Comparison of ENCODE assay signal across 14 cellular contexts in genomic region chr7:135761751-135762488, GRCh38. TPM values are rescaled to one million over a fixed set of nuclear protein-coding genes. Genes with fewer than 3 reads are reported as not detected.
DNase-seq lines count a peak whose midpoint lies in the region; ATAC-seq and TF ChIP-seq lines count a peak whose summit lies in the region.
"Had no signal": no experiment of that assay in that cellular context is flagged by ENCODE, and none has a peak within 500 bp of the region (broad histone marks: within the 10 kb centered on the region; RNA-seq: fewer than 3 reads in every experiment).

No MANE protein-coding gene starts in this region.

- peak overlapping the region; percentile 66 to 90 (median 84) for H3K4me2 ChIP-seq in BLaER1 treated with 17β-estradiol and CSF1 and Interleukin-3, amounts not matched to agents 10 nM and 100 nM

- no peaks in the 10 kb centered on the region for H3K27me3 Mint-ChIP-seq in mesothelial cell of epicardium (ENCODE audit: low read depth)

- H3K4me3 ChIP-seq in BLaER1 treated with 17β-estradiol and CSF1 and Interleukin-3, amounts not matched to agents 10 nM and 100 nM = peak overlapping the region in 4 of 10 experiments; percentile 4 to 39 (median 33); a peak in 5 of 20 replicates
- H3K4me3 ChIP-seq in HAP-1 = no peak overlapping the region

- no peak for TF ChIP-seq CTCF in mesothelial cell of epicardium (IDR thresholded peaks at IDR 0.05; ENCODE audit: unreplicated experiment)

- peak overlapping the region; percentile 18 for H3K27ac Mint-ChIP-seq in mesothelial cell of epicardium
- H3K27ac Mint-ChIP-seq: memory B cell; stimulated activated naive CD8-positive, alpha-beta T cell treated with anti-CD3 and anti-CD28 coated beads, Interleukin-15, Interleukin-2, amounts not matched to agents 100 ng/mL and 50 ng/mL, for 24 hours had no signal

- peaks cover 0 to 8% (median 0%) of the 10 kb centered on the region in 11 experiments; a peak in 3 of 22 replicates for H3K9me3 ChIP-seq in BLaER1 treated with 17β-estradiol and CSF1 and Interleukin-3, amounts not matched to agents 10 nM and 100 nM (replicated peaks in 1 of 11)
- H3K9me3 ChIP-seq in HAP-1 = no peaks in the 10 kb centered on the region

- no peaks in the 10 kb centered on the region for H3K9me3 Mint-ChIP-seq in mesothelial cell of epicardium
- H3K9me3 Mint-ChIP-seq: stimulated activated naive CD8-positive, alpha-beta T cell treated with anti-CD3 and anti-CD28 coated beads, Interleukin-15, Interleukin-2, amounts not matched to agents 100 ng/mL and 50 ng/mL, for 24 hours had no signal

- in situ Hi-C loops in HAP-1 (cut with MboI; ENCODE audit: low sequenced_read_pairs) = no loop called here

- H3K4me3 Mint-ChIP-seq in mesothelial cell of epicardium = no peak overlapping the region
- H3K4me3 Mint-ChIP-seq: memory B cell; stimulated activated naive CD8-positive, alpha-beta T cell treated with anti-CD3 and anti-CD28 coated beads, Interleukin-15, Interleukin-2, amounts not matched to agents 100 ng/mL and 50 ng/mL, for 24 hours had no signal

- H3K4me1 Mint-ChIP-seq in mesothelial cell of epicardium = peaks cover 31% of the 10 kb centered on the region

- no peaks in the 10 kb centered on the region for H3K36me3 ChIP-seq in BLaER1 treated with 17β-estradiol and CSF1 and Interleukin-3, amounts not matched to agents 10 nM and 100 nM
- no peaks in the 10 kb centered on the region for H3K36me3 ChIP-seq in HAP-1 (replicated peaks)

- H3K27me3 ChIP-seq in BLaER1 treated with 17β-estradiol and CSF1 and Interleukin-3, amounts not matched to agents 10 nM and 100 nM = no peaks in the 10 kb centered on the region
- no peaks in the 10 kb centered on the region; the same call in 1 of the 2 replicates for H3K27me3 ChIP-seq in HAP-1 (ENCODE audit: low read depth)

- DNase-seq in dermis blood vessel endothelial cell (peak; percentile 43), mesothelial cell of epicardium (ENCODE audit: low spot score in 2 of 2, unreplicated experiment in 2 of 2) (no peak), HAP-1 (ENCODE audit: low spot score in 2 of 2) (no peak), NCI-H345 treated with DMSO at 0.1 percent for 48 hours (lab: John Stamatoyannopoulos, UW; ENCODE audit: unreplicated experiment) (no peak)
- no peak for DNase-seq in stimulated activated CD4-positive, alpha-beta T cell treated with anti-CD3 and anti-CD28 coated beads, Interleukin-2, amount 100 ng/mL, for 48 hours
- DNase-seq: activated T-cell treated with anti-CD3 and anti-CD28 coated beads, Interleukin-2, amount 50 U/mL, for 48 hours; COR-L47; effector CD8-positive, alpha-beta T cell; NCI-H2107 had no signal

- H3K36me3 Mint-ChIP-seq in mesothelial cell of epicardium = peaks cover under 1% of the 10 kb centered on the region

- ATAC-seq in HG03432 (IDR thresholded peaks at IDR 0.05; ENCODE audit: unreplicated experiment) = no peak

- H3K9ac ChIP-seq in BLaER1 treated with 17β-estradiol and CSF1 and Interleukin-3, amounts not matched to agents 10 nM and 100 nM = peak overlapping the region; percentile 12 to 73 (median 55); a peak in 19 of 22 replicates

- no peaks in the 10 kb centered on the region for H4K20me1 ChIP-seq in BLaER1 treated with 17β-estradiol and CSF1 and Interleukin-3, amounts not matched to agents 10 nM and 100 nM

- H3K4me1 ChIP-seq in BLaER1 treated with 17β-estradiol and CSF1 and Interleukin-3, amounts not matched to agents 10 nM and 100 nM = peaks cover 12 to 22% (median 18%) of the 10 kb centered on the region in 10 experiments
- H3K4me1 ChIP-seq in HAP-1 = no peaks in the 10 kb centered on the region

- H3K27ac ChIP-seq in BLaER1 treated with 17β-estradiol and CSF1 and Interleukin-3, amounts not matched to agents 10 nM and 100 nM = peak overlapping the region; percentile 18 to 84 (median 63); a peak in 20 of 22 replicates

TF ChIP-seq in PFSK-1, 5 proteins besides CTCF, POLR2A, EP300 and RAD21:
- peak; percentile 44 for TF ChIP-seq FOXP2 (optimal IDR thresholded peaks at IDR 0.05; ENCODE audit: borderline replicate concordance, extremely low read depth, extremely low read length, insufficient read depth)
- TF ChIP-seq TAF1 (IDR thresholded peaks at IDR 0.05; ENCODE audit: borderline replicate concordance, insufficient read depth, low read length) = 0 out of 2 replicates have a peak, but pooled peaks have one; percentile 22
- TF ChIP-seq, protein P1, sequence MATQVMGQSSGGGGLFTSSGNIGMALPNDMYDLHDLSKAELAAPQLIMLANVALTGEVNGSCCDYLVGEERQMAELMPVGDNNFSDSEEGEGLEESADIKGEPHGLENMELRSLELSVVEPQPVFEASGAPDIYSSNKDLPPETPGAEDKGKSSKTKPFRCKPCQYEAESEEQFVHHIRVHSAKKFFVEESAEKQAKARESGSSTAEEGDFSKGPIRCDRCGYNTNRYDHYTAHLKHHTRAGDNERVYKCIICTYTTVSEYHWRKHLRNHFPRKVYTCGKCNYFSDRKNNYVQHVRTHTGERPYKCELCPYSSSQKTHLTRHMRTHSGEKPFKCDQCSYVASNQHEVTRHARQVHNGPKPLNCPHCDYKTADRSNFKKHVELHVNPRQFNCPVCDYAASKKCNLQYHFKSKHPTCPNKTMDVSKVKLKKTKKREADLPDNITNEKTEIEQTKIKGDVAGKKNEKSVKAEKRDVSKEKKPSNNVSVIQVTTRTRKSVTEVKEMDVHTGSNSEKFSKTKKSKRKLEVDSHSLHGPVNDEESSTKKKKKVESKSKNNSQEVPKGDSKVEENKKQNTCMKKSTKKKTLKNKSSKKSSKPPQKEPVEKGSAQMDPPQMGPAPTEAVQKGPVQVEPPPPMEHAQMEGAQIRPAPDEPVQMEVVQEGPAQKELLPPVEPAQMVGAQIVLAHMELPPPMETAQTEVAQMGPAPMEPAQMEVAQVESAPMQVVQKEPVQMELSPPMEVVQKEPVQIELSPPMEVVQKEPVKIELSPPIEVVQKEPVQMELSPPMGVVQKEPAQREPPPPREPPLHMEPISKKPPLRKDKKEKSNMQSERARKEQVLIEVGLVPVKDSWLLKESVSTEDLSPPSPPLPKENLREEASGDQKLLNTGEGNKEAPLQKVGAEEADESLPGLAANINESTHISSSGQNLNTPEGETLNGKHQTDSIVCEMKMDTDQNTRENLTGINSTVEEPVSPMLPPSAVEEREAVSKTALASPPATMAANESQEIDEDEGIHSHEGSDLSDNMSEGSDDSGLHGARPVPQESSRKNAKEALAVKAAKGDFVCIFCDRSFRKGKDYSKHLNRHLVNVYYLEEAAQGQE (IDR thresholded peaks at IDR 0.05; ENCODE audit: insufficient read depth in 1 of 2, low read depth in 2 of 2, low read length in 2 of 2) = no peak; a peak in 1 of 4 replicates
- no peak for TF ChIP-seq POLR2AphosphoS5 (IDR thresholded peaks at IDR 0.05; ENCODE audit: low read depth, low read length)

RNA-seq across cellular contexts. Expression of gene FAM180A, which starts 13.3 kb away (rescaled TPM):
- not detected for polyA plus RNA-seq in PFSK-1 (2012; ENCODE audit: insufficient read length, low read depth)
- total RNA-seq in dermis blood vessel endothelial cell = not detected in 2 replicates
- total RNA-seq in mesothelial cell of epicardium = not detected in 3 replicates

RNA-seq across cellular contexts. Expression of gene SLC13A4, which starts 33.9 kb away (rescaled TPM):
- polyA plus RNA-seq in PFSK-1 (2012; ENCODE audit: insufficient read length, low read depth) = 0.16 TPM
- not detected in 2 replicates for total RNA-seq in dermis blood vessel endothelial cell
- 0.09 to 0.14 TPM in 2 of 3 replicates, not detected in the other for total RNA-seq in mesothelial cell of epicardium
